8 cellular contexts compared by ENCODE assay signal in genomic region chr2:27889774-27890145, GRCh38. TPM values are rescaled to one million over a fixed set of nuclear protein-coding genes. Genes with fewer than 3 reads are reported as not detected.
A peak's percentile ranks its signal among the peaks of the same experiment; 100 is the strongest.
DNase-seq lines count a peak whose midpoint lies in the region; ATAC-seq and TF ChIP-seq lines count a peak whose summit lies in the region.

No MANE protein-coding gene starts in this region.

- H3K9ac ChIP-seq in PC-3 (ENCODE audit: low read length): peak overlapping the region; percentile 85

- POLR2A ChIA-PET in PC-3 (lab: Charles Lee; ENCODE audit: unreplicated experiment): interaction anchor here (0.5 to 0.6 kb wide), 2 partner anchors 101 to 360 kb away, joined by 4 to 5 read pairs; no protein-coding TSS in a partner anchor

- no peaks in the 10 kb centered on the region for H3K9me3 Mint-ChIP-seq in effector memory CD8-positive, alpha-beta T cell
- no peaks in the 10 kb centered on the region for H3K9me3 Mint-ChIP-seq in natural killer cell

- H3K4me2 ChIP-seq in PC-3 (ENCODE audit: low read length): peak overlapping the region; percentile 89

- no peaks in the 10 kb centered on the region for H3F3A ChIP-seq in PC-3 (ENCODE audit: low read length, unreplicated experiment)

- ATAC-seq in PC-3 (peak; percentile 4), natural killer cell (no peak), HG03571 (IDR thresholded peaks at IDR 0.05; ENCODE audit: unreplicated experiment) (no peak)
- no peak for ATAC-seq in effector memory CD8-positive, alpha-beta T cell (replicated peaks)

- H2AFZ ChIP-seq in PC-3 (ENCODE audit: low read length): peak overlapping the region; percentile 98

- peaks cover 27% of the 10 kb centered on the region for H3K4me1 ChIP-seq in PC-3 (ENCODE audit: insufficient read depth, low read length)

- H4K20me1 ChIP-seq in PC-3 (ENCODE audit: low read length): no peaks in the 10 kb centered on the region

- no peaks in the 10 kb centered on the region for H3K9me2 ChIP-seq in PC-3 (replicated peaks; ENCODE audit: low read length)

- DNase-seq in NCI-H1092 treated with DMSO at 0.1 percent for 48 hours (lab: John Stamatoyannopoulos, UW) (peak; percentile 30), NCI-H1092 (lab: John Stamatoyannopoulos, UW) (no peak), PC-3 (no peak), natural killer cell (peak; percentile 17), epidermal melanocyte (ENCODE audit: insufficient read length, low spot score) (no peak)
- no peak for DNase-seq in effector memory CD8-positive, alpha-beta T cell
- no peak for DNase-seq in stimulated activated CD4-positive, alpha-beta T cell treated with anti-CD3 and anti-CD28 coated beads, Interleukin-1b, Interleukin-23, amount 100 ng/mL, for 48 hours

- peak overlapping the region; percentile 93 to 94 for H3K4me3 Mint-ChIP-seq in effector memory CD8-positive, alpha-beta T cell
- peak overlapping the region; percentile 99 for H3K4me3 Mint-ChIP-seq in natural killer cell

- H3K4me1 Mint-ChIP-seq in effector memory CD8-positive, alpha-beta T cell (ENCODE audit: low read depth in 2 of 2): peaks cover 22 to 41% of the 10 kb centered on the region in 2 donors
- H3K4me1 Mint-ChIP-seq in natural killer cell: peaks cover 27 to 41% of the 10 kb centered on the region in 2 donors

- BruUV-seq in PC-3 (replicated peaks; lab: Mats Ljungman, UMichigan): no TSS peak

- no peaks in the 10 kb centered on the region for H3K9me3 ChIP-seq in PC-3 (ENCODE audit: low read length)

- peaks cover 0 to 8% of the 10 kb centered on the region in 2 donors for H3K27me3 Mint-ChIP-seq in effector memory CD8-positive, alpha-beta T cell
- H3K27me3 Mint-ChIP-seq in natural killer cell (ENCODE audit: low read depth in 2 of 2): peaks cover 0 to 4% of the 10 kb centered on the region in 2 donors

- CTCF ChIA-PET in PC-3 (lab: Charles Lee): no interaction called here

- peaks cover 30% of the 10 kb centered on the region for H3K36me3 Mint-ChIP-seq in effector memory CD8-positive, alpha-beta T cell (ENCODE audit: insufficient read depth)
- H3K36me3 Mint-ChIP-seq in natural killer cell: peaks cover 6% of the 10 kb centered on the region

- H3K27ac ChIP-seq in PC-3 (ENCODE audit: low read length): peak overlapping the region; percentile 79

- H3K4me3 ChIP-seq in PC-3 (ENCODE audit: low read length): peak overlapping the region; percentile 88

- H3K27me3 ChIP-seq in PC-3 (ENCODE audit: low read length): no peaks in the 10 kb centered on the region

- TF ChIP-seq CTCF in PC-3 (conservative IDR thresholded peaks at IDR 0.05; ENCODE audit: low read depth, low read length) (no peak), natural killer cell (IDR thresholded peaks at IDR 0.05) (no peak)

- no peaks in the 10 kb centered on the region for H3K36me3 ChIP-seq in PC-3 (ENCODE audit: low read depth, low read length)

- peaks cover 33% of the 10 kb centered on the region for H3K79me2 ChIP-seq in PC-3 (ENCODE audit: low read length)

- peak overlapping the region; percentile 100 for H3K27ac Mint-ChIP-seq in effector memory CD8-positive, alpha-beta T cell
- peak overlapping the region; percentile 100 for H3K27ac Mint-ChIP-seq in natural killer cell

- intact Hi-C loops in PC-3 (cut with micrococcal nuclease): loop anchor here (1.0 to 10.0 kb wide), 3 partner anchors 66 to 505 kb away; partner anchors contain the start of gene MRPL33
- intact Hi-C loops in natural killer cell (cut with micrococcal nuclease): loop anchor here (1.0 to 5.0 kb wide), 2 partner anchors 31 to 518 kb away; no protein-coding TSS in a partner anchor

RNA-seq across cellular contexts. Expression of gene RBKS, which starts 0.4 kb away (rescaled TPM):
- 1.8 and 2.6 TPM in 2 replicates for total RNA-seq in PC-3 (2014; rRNA removed)
- total RNA-seq in natural killer cell: 10 to 100 TPM; 11.5 to 20.9 (median 12.8) TPM

RNA-seq across cellular contexts. Expression of gene BABAM2, which starts 0.8 kb away (rescaled TPM):
- total RNA-seq in PC-3 (2014; rRNA removed) (16.3 and 17.9 TPM in 2 replicates), natural killer cell (10 to 100 TPM; 54.6 to 66.1 (median 59.5) TPM)

Comparison
In these comparisons a context has a peak if more than half of its experiments do, and no peak if none do; other contexts are left out.
1. DNase-seq: peak in NCI-H1092 treated with DMSO at 0.1 percent for 48 hours (single experiment) and natural killer cell (single experiment); none in NCI-H1092 (single experiment), PC-3 (single experiment), effector memory CD8-positive, alpha-beta T cell (0 of 3), stimulated activated CD4-positive, alpha-beta T cell treated with anti-CD3 and anti-CD28 coated beads, Interleukin-1b, Interleukin-23, amount 100 ng/mL, for 48 hours (single experiment) and epidermal melanocyte (single experiment).